ENCODE assay signal across 9 cellular contexts in genomic region chr22:23233746-23234408, GRCh38. TPM values are rescaled to one million over a fixed set of nuclear protein-coding genes. Genes with fewer than 3 reads are reported as not detected.
DNase-seq lines count a peak whose midpoint lies in the region; ATAC-seq and TF ChIP-seq lines count a peak whose summit lies in the region.
"Had no signal": no experiment of that assay in that cellular context is flagged by ENCODE, and none has a peak within 500 bp of the region (broad histone marks: within the 10 kb centered on the region; RNA-seq: fewer than 3 reads in every experiment).

No MANE protein-coding gene starts in this region.

- no peak for TF ChIP-seq CTCF in hepatocyte (IDR thresholded peaks at IDR 0.05; ENCODE audit: poor library complexity)

- peaks cover 14% of the 10 kb centered on the region for H3K4me1 ChIP-seq in hepatocyte (ENCODE audit: insufficient read depth)

- H3K4me2 ChIP-seq in hepatocyte, result peak overlapping the region; percentile 43

- H3K36me3 ChIP-seq in hepatocyte (replicated peaks; ENCODE audit: insufficient read depth, low read depth), result no peaks in the 10 kb centered on the region

- no peak overlapping the region for H2AFZ ChIP-seq in hepatocyte

- peak overlapping the region; percentile 89 for H3K27ac Mint-ChIP-seq in activated T-cell treated with anti-CD3 and anti-CD28 coated beads, Interleukin-2, amount 50 U/mL, for 24 hours

- no peaks in the 10 kb centered on the region for H3K9me2 ChIP-seq in hepatocyte (replicated peaks; ENCODE audit: insufficient read depth)

- no peak for DNase-seq in activated CD4-positive, CD25-positive, alpha-beta regulatory T cell (lab: John Stamatoyannopoulos, UW)
- peak; percentile 68 for DNase-seq in activated T-cell treated with anti-CD3 and anti-CD28 coated beads, Interleukin-2, amount 50 U/mL, for 24 hours
- DNase-seq in hepatocyte (ENCODE audit: low spot score) (peak; percentile 52), NCI-H524 (lab: John Stamatoyannopoulos, UW) (no peak)
- DNase-seq in stimulated activated CD8-positive, alpha-beta memory T cell treated with anti-CD3 and anti-CD28 coated beads, Interleukin-2, amount 100 ng/mL, for 48 hours (ENCODE audit: low read depth in 2 of 2), result peak; percentile 57 to 81
- DNase-seq: activated CD4-positive, CD25-positive, alpha-beta regulatory T cell treated with anti-CD3 and anti-CD28 coated beads, Interleukin-2, amount 50 U/mL, for 72 hours had no signal

- peaks cover 41% of the 10 kb centered on the region for H3K36me3 Mint-ChIP-seq in activated T-cell treated with anti-CD3 and anti-CD28 coated beads, Interleukin-2, amount 50 U/mL, for 24 hours (ENCODE audit: low read depth)

- peak; percentile 44 to 49 for ATAC-seq in activated CD4-positive, CD25-positive, alpha-beta regulatory T cell treated with anti-CD3 and anti-CD28 coated beads, Interleukin-2, amount 50 U/mL, for 24 hours
- ATAC-seq in HG03565 (IDR thresholded peaks at IDR 0.05; ENCODE audit: unreplicated experiment) (no peak), HG02981 (IDR thresholded peaks at IDR 0.05; ENCODE audit: unreplicated experiment) (no peak)

- peaks cover 77% of the 10 kb centered on the region for H3K4me1 Mint-ChIP-seq in activated T-cell treated with anti-CD3 and anti-CD28 coated beads, Interleukin-2, amount 50 U/mL, for 24 hours (ENCODE audit: low read depth)

- H3K4me3 Mint-ChIP-seq in activated T-cell treated with anti-CD3 and anti-CD28 coated beads, Interleukin-2, amount 50 U/mL, for 24 hours, result peak overlapping the region; percentile 48

- peaks cover 4% of the 10 kb centered on the region for H3K9me3 ChIP-seq in hepatocyte (ENCODE audit: low read depth)

- H3K9me3 Mint-ChIP-seq in activated T-cell treated with anti-CD3 and anti-CD28 coated beads, Interleukin-2, amount 50 U/mL, for 24 hours, result peaks cover 4% of the 10 kb centered on the region

- peaks cover 98% of the 10 kb centered on the region for H3K79me2 ChIP-seq in hepatocyte

- 66% methylated on average over 10 of the region's 10 CpGs for WGBS in hepatocyte (ENCODE audit: low lambda C conversion rate, missing lambda C conversion rate)

- H4K20me1 ChIP-seq in hepatocyte (ENCODE audit: insufficient read depth, poor library complexity, severe bottlenecking), result peaks cover 66% of the 10 kb centered on the region

- H3K4me3 ChIP-seq in hepatocyte, result no peak overlapping the region

- H3K27ac ChIP-seq in hepatocyte, result peak overlapping the region; percentile 13

- H3K27me3 ChIP-seq in hepatocyte, result no peaks in the 10 kb centered on the region

- H3K27me3 Mint-ChIP-seq in activated T-cell treated with anti-CD3 and anti-CD28 coated beads, Interleukin-2, amount 50 U/mL, for 24 hours, result no peaks in the 10 kb centered on the region

RNA-seq across cellular contexts. Expression of gene BCR, which starts 53.6 kb away (rescaled TPM):
- total RNA-seq in hepatocyte, result 42.2 and 50.4 TPM in 2 replicates
- 38.8 and 41.3 TPM in 2 replicates for polyA plus RNA-seq in hepatocyte

Comparison
In these comparisons a context has a peak if more than half of its experiments do, and no peak if none do; other contexts are left out.
1. ATAC-seq: peak in activated CD4-positive, CD25-positive, alpha-beta regulatory T cell treated with anti-CD3 and anti-CD28 coated beads, Interleukin-2, amount 50 U/mL, for 24 hours (2 of 2); none in HG03565 (single experiment) and HG02981 (single experiment).
2. DNase-seq: peak in activated T-cell treated with anti-CD3 and anti-CD28 coated beads, Interleukin-2, amount 50 U/mL, for 24 hours (single experiment), hepatocyte (single experiment) and stimulated activated CD8-positive, alpha-beta memory T cell treated with anti-CD3 and anti-CD28 coated beads, Interleukin-2, amount 100 ng/mL, for 48 hours (2 of 2); none in activated CD4-positive, CD25-positive, alpha-beta regulatory T cell (0 of 4) and NCI-H524 (0 of 2).